In the genomic region with DNA sequence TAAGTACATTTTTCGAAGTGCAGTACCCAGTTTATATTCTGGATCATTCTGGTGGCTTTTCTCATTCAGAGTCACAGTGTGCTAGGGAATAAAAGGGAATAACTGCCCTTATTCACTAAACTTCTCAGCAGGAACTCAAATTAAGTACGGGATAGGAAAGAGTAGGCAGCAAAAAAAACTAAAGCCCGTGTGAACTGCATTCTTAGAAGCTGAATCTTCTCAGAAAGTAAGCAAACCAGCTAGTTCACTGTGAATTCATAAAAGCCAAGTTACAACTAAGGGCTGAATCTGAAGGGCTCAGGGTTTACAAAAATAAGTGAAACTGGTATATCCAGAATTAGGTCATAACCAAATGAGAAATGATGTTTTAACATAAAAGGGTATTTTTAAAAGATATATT, we compare ENCODE assay signal across 12 cellular contexts. TPM values are rescaled to one million over a fixed set of nuclear protein-coding genes. Genes with fewer than 3 reads are reported as not detected.
A peak's percentile ranks its signal among the peaks of the same experiment; 100 is the strongest.
DNase-seq lines count a peak whose midpoint lies in the region; ATAC-seq and TF ChIP-seq lines count a peak whose summit lies in the region.
"Had no signal": no experiment of that assay in that cellular context is flagged by ENCODE, and none has a peak within 500 bp of the region (broad histone marks: within the 10 kb centered on the region; RNA-seq: fewer than 3 reads in every experiment).

No MANE protein-coding gene starts in this region.

- CTCF ChIA-PET in WTC11 (lab: Charles Lee) = interaction anchor here (1.9 kb wide), 1 partner anchor 260 kb away, joined by 6 read pairs; no protein-coding TSS in a partner anchor

- no peak for ATAC-seq in activated T-cell treated with anti-CD3 and anti-CD28 coated beads, Interleukin-2, amount 50 U/mL, for 72 hours (replicated peaks in 1 of 2)
- ATAC-seq in WTC11 = no peak
- ATAC-seq: gastrocnemius medialis had no signal

- H3K27ac Mint-ChIP-seq in activated T-cell treated with anti-CD3 and anti-CD28 coated beads, Interleukin-2, amount 50 U/mL, for 72 hours = peak overlapping the region; percentile 59
- peak overlapping the region; percentile 86; the same call in 1 of the 2 replicates for H3K27ac Mint-ChIP-seq in WTC11

- H3K36me3 Mint-ChIP-seq in activated T-cell treated with anti-CD3 and anti-CD28 coated beads, Interleukin-2, amount 50 U/mL, for 72 hours (ENCODE audit: insufficient read depth in 2 of 2) = peaks cover 8 to 24% of the 10 kb centered on the region in 2 donors
- peaks cover 30% of the 10 kb centered on the region for H3K36me3 Mint-ChIP-seq in WTC11

- no peak for DNase-seq in activated T-cell treated with anti-CD3 and anti-CD28 coated beads, Interleukin-2, amount 50 U/mL, for 72 hours
- no peak for DNase-seq in activated T-cell treated with anti-CD3 and anti-CD28 coated beads, Interleukin-2, amount 50 U/mL, for 48 hours
- no peak for DNase-seq in WTC11 (ENCODE audit: low spot score)
- peak; percentile 1 for DNase-seq in fibroblast of pulmonary artery (ENCODE audit: low read depth)
- DNase-seq in smooth muscle cell of the brain vasculature (ENCODE audit: low read depth, low spot score) = peak; percentile 13
- no peak for DNase-seq in NAMALWA (ENCODE audit: low spot score)
- DNase-seq in NOMO-1 treated with dmso at 0.1 percent for 144 hours (lab: John Stamatoyannopoulos, UW; ENCODE audit: unreplicated experiment) = no peak
- no peak for DNase-seq in central memory CD4-positive, alpha-beta T cell
- DNase-seq: colonic mucosa, gastrocnemius medialis, kidney glomerular epithelial cell, NCI-H2171 treated with DMSO at 0.1 percent for 48 hours had no signal

- no peaks in the 10 kb centered on the region for H3K9me3 Mint-ChIP-seq in activated T-cell treated with anti-CD3 and anti-CD28 coated beads, Interleukin-2, amount 50 U/mL, for 72 hours
- 0 out of 2 replicates have a peak, but pooled peaks cover 3% of the 10 kb centered on the region for H3K9me3 Mint-ChIP-seq in WTC11

- POLR2A ChIA-PET in WTC11 (lab: Charles Lee) = no interaction called here

- H3K4me3 ChIP-seq in fibroblast of pulmonary artery (replicated peaks; ENCODE audit: low read depth, low read length) = no peak overlapping the region
- H3K4me3 ChIP-seq: colonic mucosa, gastrocnemius medialis had no signal

- no peaks in the 10 kb centered on the region for H3K27me3 Mint-ChIP-seq in activated T-cell treated with anti-CD3 and anti-CD28 coated beads, Interleukin-2, amount 50 U/mL, for 72 hours (ENCODE audit: low read depth)
- no peaks in the 10 kb centered on the region for H3K27me3 Mint-ChIP-seq in WTC11 (ENCODE audit: low read depth)

- H3K4me3 Mint-ChIP-seq in activated T-cell treated with anti-CD3 and anti-CD28 coated beads, Interleukin-2, amount 50 U/mL, for 72 hours = no peak overlapping the region
- H3K4me3 Mint-ChIP-seq in WTC11 = no peak overlapping the region

- TF ChIP-seq CTCF in WTC11 (IDR thresholded peaks at IDR 0.05) (no peak), fibroblast of pulmonary artery (IDR thresholded peaks at IDR 0.05; ENCODE audit: low read length, missing control alignments) (no peak)

- peaks cover 34% of the 10 kb centered on the region for H3K4me1 Mint-ChIP-seq in activated T-cell treated with anti-CD3 and anti-CD28 coated beads, Interleukin-2, amount 50 U/mL, for 72 hours (ENCODE audit: low read depth)
- peaks cover 9% of the 10 kb centered on the region for H3K4me1 Mint-ChIP-seq in WTC11

TF ChIP-seq in WTC11, 78 proteins besides CTCF, POLR2A, EP300 and RAD21:
- no peak for TF ChIP-seq EMX1 (CRISPR knock-in tag; IDR thresholded peaks at IDR 0.05)
- no peak for TF ChIP-seq CREM (CRISPR knock-in tag; IDR thresholded peaks at IDR 0.05)
- no peak for TF ChIP-seq RORB (CRISPR knock-in tag; IDR thresholded peaks at IDR 0.05)
- no peak for TF ChIP-seq SMAD4 (CRISPR knock-in tag; IDR thresholded peaks at IDR 0.05)
- TF ChIP-seq RELA (CRISPR knock-in tag; IDR thresholded peaks at IDR 0.05; ENCODE audit: borderline replicate concordance) = no peak
- no peak for TF ChIP-seq ZNF396 (CRISPR knock-in tag; IDR thresholded peaks at IDR 0.05; ENCODE audit: borderline replicate concordance)
- TF ChIP-seq NR2C2 (CRISPR knock-in tag; IDR thresholded peaks at IDR 0.05) = no peak
- no peak for TF ChIP-seq AR (CRISPR knock-in tag; IDR thresholded peaks at IDR 0.05)
- TF ChIP-seq E2F1 (CRISPR knock-in tag; IDR thresholded peaks at IDR 0.05) = no peak

RNA-seq across cellular contexts. Expression of gene PRPF38A, which starts 22.0 kb away (rescaled TPM):
- 10 to 100 TPM; 80.5 to 91.8 TPM for total RNA-seq in activated T-cell treated with anti-CD3 and anti-CD28 coated beads, Interleukin-2, amount 50 U/mL, for 72 hours
- total RNA-seq in WTC11 (2021) = 59.6 to 62.4 TPM (median 59.7 TPM) in 3 replicates

RNA-seq across cellular contexts. Expression of gene ORC1, which starts 22.2 kb away (rescaled TPM):
- total RNA-seq in activated T-cell treated with anti-CD3 and anti-CD28 coated beads, Interleukin-2, amount 50 U/mL, for 72 hours = 10 to 100 TPM; 37.1 to 43.5 TPM
- 33.6 to 45.2 TPM (median 34.0 TPM) in 3 replicates for total RNA-seq in WTC11 (2021)

Comparison
In these comparisons a context has a peak if more than half of its experiments do, and no peak if none do; other contexts are left out.
1. DNase-seq: peak in fibroblast of pulmonary artery (single experiment) and smooth muscle cell of the brain vasculature (single experiment); none in activated T-cell treated with anti-CD3 and anti-CD28 coated beads, Interleukin-2, amount 50 U/mL, for 72 hours (0 of 2), activated T-cell treated with anti-CD3 and anti-CD28 coated beads, Interleukin-2, amount 50 U/mL, for 48 hours (0 of 2), WTC11 (single experiment), NAMALWA (single experiment), NOMO-1 treated with dmso at 0.1 percent for 144 hours (single experiment) and central memory CD4-positive, alpha-beta T cell (single experiment).